Comparison of ENCODE assay signal across 8 cellular contexts in the genomic region with DNA sequence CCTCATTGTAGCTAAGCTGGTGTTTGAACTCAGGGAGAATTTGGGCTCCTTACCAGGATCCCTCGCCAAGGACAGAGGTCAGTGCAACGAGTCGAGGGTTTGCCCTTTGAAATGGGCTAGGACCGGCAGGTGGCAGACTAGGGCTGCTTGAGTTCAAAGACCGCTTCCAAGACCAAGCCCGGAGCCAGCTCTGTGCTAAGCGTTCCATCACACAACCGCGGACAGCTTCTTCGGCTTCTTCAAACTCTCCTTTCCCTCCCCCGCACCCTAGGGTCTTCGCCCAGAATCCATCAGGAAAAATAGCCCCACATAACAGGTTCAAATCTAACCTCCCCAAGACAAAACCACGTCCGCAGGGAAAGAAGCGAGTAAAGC. TPM values are rescaled to one million over a fixed set of nuclear protein-coding genes. Genes with fewer than 3 reads are reported as not detected.
DNase-seq lines count a peak whose midpoint lies in the region; ATAC-seq and TF ChIP-seq lines count a peak whose summit lies in the region.

No MANE protein-coding gene starts in this region.

- peaks cover 4 to 18% of the 10 kb centered on the region in 2 donors for H3K4me1 ChIP-seq in thoracic aorta (ENCODE audit: control insufficient read depth in 1 of 2, low read depth in 2 of 2)

- H3K27ac Mint-ChIP-seq in activated naive CD4-positive, alpha-beta T cell treated with anti-CD3 and anti-CD28 coated beads, Interleukin-2, amount 50 U/mL, for 24 hours: peak overlapping the region; percentile 76
- H3K27ac Mint-ChIP-seq in glutamatergic neuron (ENCODE audit: unreplicated experiment): no peak overlapping the region

- H3K36me3 ChIP-seq in thoracic aorta: no peaks in the 10 kb centered on the region

- ATAC-seq in GM21528 (IDR thresholded peaks at IDR 0.05; ENCODE audit: low FRiP score, unreplicated experiment): peak; percentile 81
- peak; percentile 87 for ATAC-seq in thoracic aorta (ENCODE audit: insufficient number of reproducible peaks, low FRiP score, low read depth)

- H3K27me3 Mint-ChIP-seq in activated naive CD4-positive, alpha-beta T cell treated with anti-CD3 and anti-CD28 coated beads, Interleukin-2, amount 50 U/mL, for 24 hours: no peaks in the 10 kb centered on the region
- H3K27me3 Mint-ChIP-seq in glutamatergic neuron (ENCODE audit: unreplicated experiment): peaks cover 6% of the 10 kb centered on the region

- peak overlapping the region; percentile 74 for H3K4me3 ChIP-seq in thoracic aorta

- no peaks in the 10 kb centered on the region for H3K9me3 Mint-ChIP-seq in activated naive CD4-positive, alpha-beta T cell treated with anti-CD3 and anti-CD28 coated beads, Interleukin-2, amount 50 U/mL, for 24 hours
- H3K9me3 Mint-ChIP-seq in glutamatergic neuron (ENCODE audit: unreplicated experiment): peaks cover 5% of the 10 kb centered on the region

- H3K4me1 Mint-ChIP-seq in activated naive CD4-positive, alpha-beta T cell treated with anti-CD3 and anti-CD28 coated beads, Interleukin-2, amount 50 U/mL, for 24 hours: peaks cover 13% of the 10 kb centered on the region
- peaks cover 3% of the 10 kb centered on the region for H3K4me1 Mint-ChIP-seq in glutamatergic neuron (ENCODE audit: low read depth, unreplicated experiment)

- no peaks in the 10 kb centered on the region for H3K27me3 ChIP-seq in thoracic aorta (replicated peaks; ENCODE audit: insufficient read depth)

- H3K4me3 Mint-ChIP-seq in activated naive CD4-positive, alpha-beta T cell treated with anti-CD3 and anti-CD28 coated beads, Interleukin-2, amount 50 U/mL, for 24 hours: no peak overlapping the region
- peak overlapping the region; percentile 86 for H3K4me3 Mint-ChIP-seq in glutamatergic neuron (ENCODE audit: unreplicated experiment)

- no peaks in the 10 kb centered on the region for H3K9me3 ChIP-seq in thoracic aorta

- H3K36me3 Mint-ChIP-seq in activated naive CD4-positive, alpha-beta T cell treated with anti-CD3 and anti-CD28 coated beads, Interleukin-2, amount 50 U/mL, for 24 hours: peaks cover 2% of the 10 kb centered on the region
- H3K36me3 Mint-ChIP-seq in glutamatergic neuron (ENCODE audit: unreplicated experiment): peaks cover 4% of the 10 kb centered on the region

- peak overlapping the region; percentile 44 to 73 for H3K27ac ChIP-seq in thoracic aorta

- peak; percentile 65 for DNase-seq in DMS 273 treated with DMSO at 0.1 percent for 48 hours (lab: John Stamatoyannopoulos, UW)
- DNase-seq in LHCN-M2 (ENCODE audit: low read depth): peak; percentile 82
- peak; percentile 70 for DNase-seq in SK-N-DZ (ENCODE audit: low spot score)
- DNase-seq in glutamatergic neuron: peak; percentile 83
- DNase-seq in nucleus accumbens (lab: John Stamatoyannopoulos, UW): peak in 54 of 56 donors; percentile 11 to 86 (median 57)
- peak; percentile 72 for DNase-seq in thoracic aorta (ENCODE audit: low spot score)

- TF ChIP-seq CTCF in glutamatergic neuron (IDR thresholded peaks at IDR 0.05; ENCODE audit: partially characterized antibody, unreplicated experiment) (no peak), thoracic aorta (IDR thresholded peaks at IDR 0.05) (peak; percentile 62)

RNA-seq across cellular contexts. Expression of a gene that starts 0.7 kb away (rescaled TPM):
- 23.9 and 29.8 TPM in 2 replicates for total RNA-seq in LHCN-M2 (2014; rRNA removed)
- polyA plus RNA-seq in LHCN-M2 (2012): 5.3 TPM
- polyA plus RNA-seq in SK-N-DZ (2014; cell fraction: cytosol; rRNA removed): not detected in 2 replicates
- not detected in 2 replicates for polyA plus RNA-seq in SK-N-DZ (2014; cell fraction: nucleus; rRNA removed)
- not detected for total RNA-seq in glutamatergic neuron (ENCODE audit: unreplicated experiment)
- 1 to 10 TPM; 6.2 to 8.3 TPM for total RNA-seq in thoracic aorta

RNA-seq across cellular contexts. Expression of a gene that starts 55.4 kb away (rescaled TPM):
- total RNA-seq in LHCN-M2 (2014; rRNA removed) (not detected in 2 replicates), glutamatergic neuron (ENCODE audit: unreplicated experiment) (not detected), thoracic aorta (1 to 10 TPM; 3.7 to 9.5 TPM)
- polyA plus RNA-seq in LHCN-M2 (2012): not detected
- polyA plus RNA-seq in SK-N-DZ (2014; cell fraction: cytosol; rRNA removed): not detected in 2 replicates
- polyA plus RNA-seq in SK-N-DZ (2014; cell fraction: nucleus; rRNA removed): not detected in 2 replicates

Comparison
In these comparisons a context has a peak if more than half of its experiments do, and no peak if none do; other contexts are left out.
1. Peak in every context shown above with its lines: DNase-seq, ATAC-seq, H3K4me3 ChIP-seq and H3K27ac ChIP-seq.